Comparison of ENCODE assay signal across 1 cellular context in the genomic region with DNA sequence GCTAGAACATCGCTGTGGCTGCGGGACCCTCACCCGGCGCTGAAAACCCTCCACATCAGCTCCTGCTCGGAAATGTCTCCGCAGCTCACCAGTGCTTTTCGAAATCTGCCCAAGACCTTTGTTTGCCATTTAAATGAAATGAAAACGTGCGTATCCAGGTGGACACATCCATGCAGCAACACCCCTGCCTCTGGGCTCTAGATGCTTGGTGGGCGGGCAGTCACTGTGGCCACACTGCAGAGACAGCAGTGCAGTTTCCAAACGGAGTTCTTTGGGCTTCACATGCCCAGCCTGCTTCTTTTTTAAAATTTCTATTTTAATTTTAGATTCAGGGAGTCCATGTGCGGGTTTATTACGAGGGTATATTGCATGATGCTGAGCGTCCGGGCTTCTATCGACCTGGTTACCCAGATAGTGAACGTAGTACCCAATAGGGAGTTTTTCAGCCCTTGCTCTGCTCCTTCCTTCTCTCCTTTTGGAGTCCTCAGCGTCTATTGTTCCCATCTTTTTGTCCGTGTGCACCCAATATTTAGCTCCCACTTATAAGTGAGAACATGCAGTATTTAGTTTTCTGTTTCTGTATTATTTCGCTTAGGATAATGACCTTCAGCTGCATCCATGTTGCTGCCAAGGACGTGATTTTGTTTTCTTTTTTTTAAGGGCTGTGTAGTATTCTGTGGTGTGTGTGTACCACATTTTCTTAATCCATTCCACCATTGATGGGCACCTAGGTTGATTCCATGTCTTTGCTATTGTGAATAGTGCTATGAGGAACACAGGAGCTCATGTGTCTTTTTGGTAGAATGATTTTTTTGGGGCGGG.
TF ChIP-seq lines count a peak whose summit lies in the region.

No MANE protein-coding gene starts in this region.

TF ChIP-seq in GM23338, 12 proteins besides CTCF, POLR2A, EP300 and RAD21 (continued from another document):
- TF ChIP-seq, protein P1, sequence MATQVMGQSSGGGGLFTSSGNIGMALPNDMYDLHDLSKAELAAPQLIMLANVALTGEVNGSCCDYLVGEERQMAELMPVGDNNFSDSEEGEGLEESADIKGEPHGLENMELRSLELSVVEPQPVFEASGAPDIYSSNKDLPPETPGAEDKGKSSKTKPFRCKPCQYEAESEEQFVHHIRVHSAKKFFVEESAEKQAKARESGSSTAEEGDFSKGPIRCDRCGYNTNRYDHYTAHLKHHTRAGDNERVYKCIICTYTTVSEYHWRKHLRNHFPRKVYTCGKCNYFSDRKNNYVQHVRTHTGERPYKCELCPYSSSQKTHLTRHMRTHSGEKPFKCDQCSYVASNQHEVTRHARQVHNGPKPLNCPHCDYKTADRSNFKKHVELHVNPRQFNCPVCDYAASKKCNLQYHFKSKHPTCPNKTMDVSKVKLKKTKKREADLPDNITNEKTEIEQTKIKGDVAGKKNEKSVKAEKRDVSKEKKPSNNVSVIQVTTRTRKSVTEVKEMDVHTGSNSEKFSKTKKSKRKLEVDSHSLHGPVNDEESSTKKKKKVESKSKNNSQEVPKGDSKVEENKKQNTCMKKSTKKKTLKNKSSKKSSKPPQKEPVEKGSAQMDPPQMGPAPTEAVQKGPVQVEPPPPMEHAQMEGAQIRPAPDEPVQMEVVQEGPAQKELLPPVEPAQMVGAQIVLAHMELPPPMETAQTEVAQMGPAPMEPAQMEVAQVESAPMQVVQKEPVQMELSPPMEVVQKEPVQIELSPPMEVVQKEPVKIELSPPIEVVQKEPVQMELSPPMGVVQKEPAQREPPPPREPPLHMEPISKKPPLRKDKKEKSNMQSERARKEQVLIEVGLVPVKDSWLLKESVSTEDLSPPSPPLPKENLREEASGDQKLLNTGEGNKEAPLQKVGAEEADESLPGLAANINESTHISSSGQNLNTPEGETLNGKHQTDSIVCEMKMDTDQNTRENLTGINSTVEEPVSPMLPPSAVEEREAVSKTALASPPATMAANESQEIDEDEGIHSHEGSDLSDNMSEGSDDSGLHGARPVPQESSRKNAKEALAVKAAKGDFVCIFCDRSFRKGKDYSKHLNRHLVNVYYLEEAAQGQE (IDR thresholded peaks at IDR 0.05; ENCODE audit: unreplicated experiment) = no peak
- TF ChIP-seq ZNF331 (CRISPR knock-in tag; IDR thresholded peaks at IDR 0.05; ENCODE audit: low read depth) = no peak
- TF ChIP-seq, protein P2, sequence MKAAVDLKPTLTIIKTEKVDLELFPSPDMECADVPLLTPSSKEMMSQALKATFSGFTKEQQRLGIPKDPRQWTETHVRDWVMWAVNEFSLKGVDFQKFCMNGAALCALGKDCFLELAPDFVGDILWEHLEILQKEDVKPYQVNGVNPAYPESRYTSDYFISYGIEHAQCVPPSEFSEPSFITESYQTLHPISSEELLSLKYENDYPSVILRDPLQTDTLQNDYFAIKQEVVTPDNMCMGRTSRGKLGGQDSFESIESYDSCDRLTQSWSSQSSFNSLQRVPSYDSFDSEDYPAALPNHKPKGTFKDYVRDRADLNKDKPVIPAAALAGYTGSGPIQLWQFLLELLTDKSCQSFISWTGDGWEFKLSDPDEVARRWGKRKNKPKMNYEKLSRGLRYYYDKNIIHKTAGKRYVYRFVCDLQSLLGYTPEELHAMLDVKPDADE (IDR thresholded peaks at IDR 0.05) = no peak
